ENCODE assay signal across 1 cellular context in the genomic region with DNA sequence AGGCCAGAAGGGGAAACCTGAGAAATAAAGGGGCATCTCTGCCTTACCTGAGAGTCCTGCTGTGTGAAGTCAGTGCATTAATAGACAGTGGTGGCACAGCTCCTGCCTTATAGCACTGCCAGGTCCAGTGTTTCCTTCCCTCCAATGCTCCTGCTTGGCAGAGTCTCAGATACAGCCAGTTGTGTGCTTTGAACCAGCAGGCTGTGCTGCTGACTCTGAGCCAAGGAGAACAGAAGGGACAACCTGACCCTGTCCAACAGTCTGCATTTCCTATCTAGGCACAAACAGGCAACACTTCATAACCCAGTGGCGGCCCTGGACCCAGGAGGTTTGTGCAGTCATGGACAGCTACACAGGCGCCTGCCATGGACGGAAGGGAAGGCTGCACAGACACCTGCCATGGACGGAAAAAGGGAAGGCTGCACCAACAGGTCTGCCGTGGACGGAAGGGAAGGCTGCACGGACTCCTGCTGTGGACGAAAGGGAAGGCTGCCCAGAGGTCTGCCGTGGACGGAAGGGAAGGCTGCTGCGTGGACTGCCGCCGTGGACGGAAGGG.
TF ChIP-seq lines count a peak whose summit lies in the region.

No MANE protein-coding gene starts in this region.

TF ChIP-seq in HepG2, 621 proteins besides CTCF, POLR2A, EP300 and RAD21:
- TF ChIP-seq ETV5 (CRISPR knock-in tag; IDR thresholded peaks at IDR 0.05; ENCODE audit: borderline replicate concordance) (no peak), MIXL1 (CRISPR knock-in tag; IDR thresholded peaks at IDR 0.05) (no peak), JUN (CRISPR knock-in tag; IDR thresholded peaks at IDR 0.05) (no peak), ZNF782 (CRISPR knock-in tag; IDR thresholded peaks at IDR 0.05; ENCODE audit: borderline replicate concordance) (no peak), KDM1A (CRISPR knock-in tag; IDR thresholded peaks at IDR 0.05) (no peak), ZNF230 (CRISPR knock-in tag; IDR thresholded peaks at IDR 0.05) (no peak)
- TF ChIP-seq, protein P1, sequence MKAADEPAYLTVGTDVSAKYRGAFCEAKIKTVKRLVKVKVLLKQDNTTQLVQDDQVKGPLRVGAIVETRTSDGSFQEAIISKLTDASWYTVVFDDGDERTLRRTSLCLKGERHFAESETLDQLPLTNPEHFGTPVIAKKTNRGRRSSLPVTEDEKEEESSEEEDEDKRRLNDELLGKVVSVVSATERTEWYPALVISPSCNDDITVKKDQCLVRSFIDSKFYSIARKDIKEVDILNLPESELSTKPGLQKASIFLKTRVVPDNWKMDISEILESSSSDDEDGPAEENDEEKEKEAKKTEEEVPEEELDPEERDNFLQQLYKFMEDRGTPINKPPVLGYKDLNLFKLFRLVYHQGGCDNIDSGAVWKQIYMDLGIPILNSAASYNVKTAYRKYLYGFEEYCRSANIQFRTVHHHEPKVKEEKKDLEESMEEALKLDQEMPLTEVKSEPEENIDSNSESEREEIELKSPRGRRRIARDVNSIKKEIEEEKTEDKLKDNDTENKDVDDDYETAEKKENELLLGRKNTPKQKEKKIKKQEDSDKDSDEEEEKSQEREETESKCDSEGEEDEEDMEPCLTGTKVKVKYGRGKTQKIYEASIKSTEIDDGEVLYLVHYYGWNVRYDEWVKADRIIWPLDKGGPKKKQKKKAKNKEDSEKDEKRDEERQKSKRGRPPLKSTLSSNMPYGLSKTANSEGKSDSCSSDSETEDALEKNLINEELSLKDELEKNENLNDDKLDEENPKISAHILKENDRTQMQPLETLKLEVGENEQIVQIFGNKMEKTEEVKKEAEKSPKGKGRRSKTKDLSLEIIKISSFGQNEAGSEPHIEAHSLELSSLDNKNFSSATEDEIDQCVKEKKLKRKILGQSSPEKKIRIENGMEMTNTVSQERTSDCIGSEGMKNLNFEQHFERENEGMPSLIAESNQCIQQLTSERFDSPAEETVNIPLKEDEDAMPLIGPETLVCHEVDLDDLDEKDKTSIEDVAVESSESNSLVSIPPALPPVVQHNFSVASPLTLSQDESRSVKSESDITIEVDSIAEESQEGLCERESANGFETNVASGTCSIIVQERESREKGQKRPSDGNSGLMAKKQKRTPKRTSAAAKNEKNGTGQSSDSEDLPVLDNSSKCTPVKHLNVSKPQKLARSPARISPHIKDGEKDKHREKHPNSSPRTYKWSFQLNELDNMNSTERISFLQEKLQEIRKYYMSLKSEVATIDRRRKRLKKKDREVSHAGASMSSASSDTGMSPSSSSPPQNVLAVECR (CRISPR knock-in tag; IDR thresholded peaks at IDR 0.05; ENCODE audit: borderline replicate concordance): no peak
